ENCODE assay signal across 26 cellular contexts in genomic region chr21:42873096-42873495, GRCh38. TPM values are rescaled to one million over a fixed set of nuclear protein-coding genes. Genes with fewer than 3 reads are reported as not detected.
DNase-seq lines count a peak whose midpoint lies in the region; ATAC-seq lines count a peak whose summit lies in the region.
"Had no signal": no experiment of that assay in that cellular context is flagged by ENCODE, and none has a peak within 500 bp of the region (broad histone marks: within the 10 kb centered on the region; RNA-seq: fewer than 3 reads in every experiment).

No MANE protein-coding gene starts in this region.

- no peaks in the 10 kb centered on the region for H3K9me3 ChIP-seq in T-helper 17 cell (ENCODE audit: control insufficient read depth, low read length, poor library complexity, severe bottlenecking)
- H3K9me3 ChIP-seq: BLaER1 treated with 17β-estradiol and CSF1 and Interleukin-3, amounts not matched to agents 10 nM and 100 nM; HAP-1 had no signal

- no peak overlapping the region for H3K4me3 Mint-ChIP-seq in activated naive CD8-positive, alpha-beta T cell treated with anti-CD3 and anti-CD28 coated beads, Interleukin-2, amount 50 U/mL, for 24 hours
- H3K4me3 Mint-ChIP-seq in activated naive CD8-positive, alpha-beta T cell treated with anti-CD3 and anti-CD28 coated beads for 36 hours = no peak overlapping the region
- no peak overlapping the region for H3K4me3 Mint-ChIP-seq in T-helper 17 cell
- no peak overlapping the region for H3K4me3 Mint-ChIP-seq in effector memory CD8-positive, alpha-beta T cell
- no peak overlapping the region for H3K4me3 Mint-ChIP-seq in stimulated activated effector memory CD8-positive, alpha-beta T cell treated with anti-CD3 and anti-CD28 coated beads, Interleukin-12 subunit alpha, Interleukin-12 subunit beta, amount 100 ng/mL, for 72 hours
- H3K4me3 Mint-ChIP-seq: CD4-positive, alpha-beta T cell; GM23338 had no signal

- ATAC-seq in activated naive CD8-positive, alpha-beta T cell treated with anti-CD3 and anti-CD28 coated beads, Interleukin-2, amount 50 U/mL, for 24 hours = peak; percentile 20
- ATAC-seq in T-helper 17 cell (no peak), HG03196 (IDR thresholded peaks at IDR 0.05; ENCODE audit: unreplicated experiment) (no peak), GM18861 (IDR thresholded peaks at IDR 0.05; ENCODE audit: unreplicated experiment) (no peak), HG03442 (IDR thresholded peaks at IDR 0.05; ENCODE audit: unreplicated experiment) (no peak)
- ATAC-seq in effector memory CD8-positive, alpha-beta T cell (replicated peaks) = no peak
- no peak for ATAC-seq in stimulated activated effector memory CD8-positive, alpha-beta T cell treated with anti-CD3 and anti-CD28 coated beads, Interleukin-12 subunit alpha, Interleukin-12 subunit beta, amount 100 ng/mL, for 72 hours
- ATAC-seq: GM12878, GM23338, HepG2 had no signal

- peaks cover 66% of the 10 kb centered on the region for H3K36me3 Mint-ChIP-seq in activated naive CD8-positive, alpha-beta T cell treated with anti-CD3 and anti-CD28 coated beads, Interleukin-2, amount 50 U/mL, for 24 hours (ENCODE audit: low read depth)
- peaks cover 39% of the 10 kb centered on the region for H3K36me3 Mint-ChIP-seq in activated naive CD8-positive, alpha-beta T cell treated with anti-CD3 and anti-CD28 coated beads for 36 hours
- peaks cover 2% of the 10 kb centered on the region for H3K36me3 Mint-ChIP-seq in T-helper 17 cell (ENCODE audit: low read depth)
- peaks cover 56% of the 10 kb centered on the region for H3K36me3 Mint-ChIP-seq in effector memory CD8-positive, alpha-beta T cell (ENCODE audit: insufficient read depth)
- peaks cover 99% of the 10 kb centered on the region for H3K36me3 Mint-ChIP-seq in stimulated activated effector memory CD8-positive, alpha-beta T cell treated with anti-CD3 and anti-CD28 coated beads, Interleukin-12 subunit alpha, Interleukin-12 subunit beta, amount 100 ng/mL, for 72 hours

- no peak overlapping the region for H3K27ac Mint-ChIP-seq in activated naive CD8-positive, alpha-beta T cell treated with anti-CD3 and anti-CD28 coated beads, Interleukin-2, amount 50 U/mL, for 24 hours
- no peak overlapping the region for H3K27ac Mint-ChIP-seq in activated naive CD8-positive, alpha-beta T cell treated with anti-CD3 and anti-CD28 coated beads for 36 hours
- H3K27ac Mint-ChIP-seq in T-helper 17 cell = peak overlapping the region; percentile 51
- H3K27ac Mint-ChIP-seq in effector memory CD8-positive, alpha-beta T cell = peak overlapping the region; percentile 36 to 62
- peak overlapping the region; percentile 58 for H3K27ac Mint-ChIP-seq in stimulated activated effector memory CD8-positive, alpha-beta T cell treated with anti-CD3 and anti-CD28 coated beads, Interleukin-12 subunit alpha, Interleukin-12 subunit beta, amount 100 ng/mL, for 72 hours
- H3K27ac Mint-ChIP-seq: CD4-positive, alpha-beta T cell; GM23338 had no signal

- peaks cover 23% of the 10 kb centered on the region for H3K4me1 Mint-ChIP-seq in activated naive CD8-positive, alpha-beta T cell treated with anti-CD3 and anti-CD28 coated beads, Interleukin-2, amount 50 U/mL, for 24 hours
- peaks cover 15% of the 10 kb centered on the region for H3K4me1 Mint-ChIP-seq in activated naive CD8-positive, alpha-beta T cell treated with anti-CD3 and anti-CD28 coated beads for 36 hours
- peaks cover 2% of the 10 kb centered on the region for H3K4me1 Mint-ChIP-seq in T-helper 17 cell
- H3K4me1 Mint-ChIP-seq in effector memory CD8-positive, alpha-beta T cell (ENCODE audit: low read depth in 2 of 2) = peaks cover 5 to 7% of the 10 kb centered on the region in 2 donors
- peaks cover 3% of the 10 kb centered on the region for H3K4me1 Mint-ChIP-seq in stimulated activated effector memory CD8-positive, alpha-beta T cell treated with anti-CD3 and anti-CD28 coated beads, Interleukin-12 subunit alpha, Interleukin-12 subunit beta, amount 100 ng/mL, for 72 hours

- no peaks in the 10 kb centered on the region for H3K27me3 Mint-ChIP-seq in activated naive CD8-positive, alpha-beta T cell treated with anti-CD3 and anti-CD28 coated beads, Interleukin-2, amount 50 U/mL, for 24 hours
- H3K27me3 Mint-ChIP-seq in activated naive CD8-positive, alpha-beta T cell treated with anti-CD3 and anti-CD28 coated beads for 36 hours = no peaks in the 10 kb centered on the region
- no peaks in the 10 kb centered on the region for H3K27me3 Mint-ChIP-seq in T-helper 17 cell
- no peaks in the 10 kb centered on the region for H3K27me3 Mint-ChIP-seq in effector memory CD8-positive, alpha-beta T cell
- H3K27me3 Mint-ChIP-seq: CD4-positive, alpha-beta T cell had no signal

- no peak for DNase-seq in activated naive CD8-positive, alpha-beta T cell treated with anti-CD3 and anti-CD28 coated beads, Interleukin-2, amount 50 U/mL, for 24 hours
- no peak for DNase-seq in activated naive CD8-positive, alpha-beta T cell treated with anti-CD3 and anti-CD28 coated beads for 36 hours
- DNase-seq in T-helper 17 cell = no peak
- DNase-seq in effector memory CD8-positive, alpha-beta T cell = no peak
- DNase-seq in stimulated activated effector memory CD8-positive, alpha-beta T cell treated with anti-CD3 and anti-CD28 coated beads, Interleukin-12 subunit alpha, Interleukin-12 subunit beta, amount 100 ng/mL, for 72 hours (ENCODE audit: low spot score in 2 of 2) = no peak
- DNase-seq: AML-193; CD4-positive, alpha-beta T cell; KBM-7; NCI-H2029; NCI-H446; NCI-H524 treated with DMSO at 0.1 percent for 48 hours; PC-9; Right ventricle myocardium superior had no signal

- no peaks in the 10 kb centered on the region for H3K9me3 Mint-ChIP-seq in activated naive CD8-positive, alpha-beta T cell treated with anti-CD3 and anti-CD28 coated beads, Interleukin-2, amount 50 U/mL, for 24 hours
- no peaks in the 10 kb centered on the region for H3K9me3 Mint-ChIP-seq in activated naive CD8-positive, alpha-beta T cell treated with anti-CD3 and anti-CD28 coated beads for 36 hours
- no peaks in the 10 kb centered on the region for H3K9me3 Mint-ChIP-seq in effector memory CD8-positive, alpha-beta T cell
- no peaks in the 10 kb centered on the region for H3K9me3 Mint-ChIP-seq in stimulated activated effector memory CD8-positive, alpha-beta T cell treated with anti-CD3 and anti-CD28 coated beads, Interleukin-12 subunit alpha, Interleukin-12 subunit beta, amount 100 ng/mL, for 72 hours
- H3K9me3 Mint-ChIP-seq: CD4-positive, alpha-beta T cell; GM23338 had no signal

RNA-seq across cellular contexts. Expression of gene WDR4, which starts 6.2 kb away (rescaled TPM):
- total RNA-seq in activated naive CD8-positive, alpha-beta T cell treated with anti-CD3 and anti-CD28 coated beads for 36 hours = 10 to 100 TPM; 54.0 to 56.7 TPM
- total RNA-seq in T-helper 17 cell = 10 to 100 TPM; 15.4 to 23.5 TPM

RNA-seq across cellular contexts. Expression of gene NDUFV3, which starts 20.0 kb away (rescaled TPM):
- total RNA-seq in activated naive CD8-positive, alpha-beta T cell treated with anti-CD3 and anti-CD28 coated beads for 36 hours = 10 to 100 TPM; 34.2 to 34.3 TPM
- 10 to 100 TPM; 17.8 to 18.0 TPM for total RNA-seq in T-helper 17 cell

RNA-seq across cellular contexts. Expression of gene ERVH48-1, which starts 52.3 kb away (rescaled TPM):
- under 1 TPM; 0.23 to 0.32 TPM for total RNA-seq in activated naive CD8-positive, alpha-beta T cell treated with anti-CD3 and anti-CD28 coated beads for 36 hours
- total RNA-seq in T-helper 17 cell = not detected
- total RNA-seq: GM12878, HepG2, HT-29, LHCN-M2, MCF 10A, PC-9, Right ventricle myocardium superior, RPMI7951, SK-MEL-5 had no signal

Comparison
In these comparisons a context has a peak if more than half of its experiments do, and no peak if none do; other contexts are left out.
1. H3K27ac Mint-ChIP-seq: peak in T-helper 17 cell (single experiment), effector memory CD8-positive, alpha-beta T cell (2 of 2) and stimulated activated effector memory CD8-positive, alpha-beta T cell treated with anti-CD3 and anti-CD28 coated beads, Interleukin-12 subunit alpha, Interleukin-12 subunit beta, amount 100 ng/mL, for 72 hours (single experiment); none in activated naive CD8-positive, alpha-beta T cell treated with anti-CD3 and anti-CD28 coated beads, Interleukin-2, amount 50 U/mL, for 24 hours (single experiment) and activated naive CD8-positive, alpha-beta T cell treated with anti-CD3 and anti-CD28 coated beads for 36 hours (single experiment).